25 cellular contexts compared by ENCODE assay signal in genomic region chr9:82750411-82750918, GRCh38.
"Had no signal": no experiment of that assay in that cellular context is flagged by ENCODE, and none has a peak within 500 bp of the region (broad histone marks: within the 10 kb centered on the region; RNA-seq: fewer than 3 reads in every experiment).

No MANE protein-coding gene starts in this region.

- H3K4me3 Mint-ChIP-seq: activated CD4-positive, alpha-beta T cell treated with anti-CD3 and anti-CD28 coated beads, Interleukin-2, amount 10 ng/mL, durations not matched to agents 7 days and 5 days; activated CD8-positive, alpha-beta T cell treated with anti-CD3 and anti-CD28 coated beads for 36 hours; activated naive CD8-positive, alpha-beta T cell; activated T-cell treated with anti-CD3 and anti-CD28 coated beads, Interleukin-2, amount 50 U/mL, for 4 hours; activated T-helper 17 cell treated with anti-CD3 and anti-CD28 coated beads, Interleukin-2, amount 50 U/mL, for 72 hours; T-helper 17 cell; T-helper 2 cell treated with Interferon-gamma antibody and Interleukin-4, amounts not matched to agents 5 μg/mL and 100 μg/mL, for 36 hours had no signal

- H3K36me3 Mint-ChIP-seq: activated naive CD8-positive, alpha-beta T cell had no signal

- DNase-seq: activated CD4-positive, alpha-beta T cell treated with anti-CD3 and anti-CD28 coated beads for 1 hour; activated CD4-positive, alpha-beta T cell treated with anti-CD3 and anti-CD28 coated beads for 4 hours; activated CD4-positive, alpha-beta T cell treated with anti-CD3 and anti-CD28 coated beads, Interleukin-2, amount 10 ng/mL, durations not matched to agents 7 days and 5 days; activated CD4-positive, alpha-beta T cell treated with anti-CD3 and anti-CD28 coated beads, Interleukin-2, amount 50 U/mL, for 4 hours; activated CD8-positive, alpha-beta memory T cell treated with anti-CD3 and anti-CD28 coated beads for 24 hours; activated CD8-positive, alpha-beta T cell treated with anti-CD3 and anti-CD28 coated beads for 36 hours; activated effector memory CD4-positive, alpha-beta T cell treated with Interleukin-2 at 50 U/mL for 16 hours; activated gamma-delta T cell treated with Interleukin-2 at 50 U/mL for 16 hours; activated naive CD4-positive, alpha-beta T cell treated with anti-CD3 and anti-CD28 coated beads, Interleukin-2, amount 50 U/mL, for 16 hours; activated naive CD4-positive, alpha-beta T cell treated with Interleukin-2 at 50 U/mL for 16 hours; activated T-cell treated with anti-CD3 and anti-CD28 coated beads, Interleukin-2, amount 50 U/mL, for 4 hours; amniotic stem cell; anterior cingulate cortex; brain microvascular endothelial cell; colonic mucosa; effector CD8-positive, alpha-beta T cell; esophagus squamous epithelium; head of caudate nucleus; hippocampal formation; T-helper 17 cell; T1000 had no signal

- H3K27me3 Mint-ChIP-seq: activated CD4-positive, alpha-beta T cell treated with anti-CD3 and anti-CD28 coated beads, Interleukin-2, amount 10 ng/mL, durations not matched to agents 7 days and 5 days; activated CD8-positive, alpha-beta T cell treated with anti-CD3 and anti-CD28 coated beads for 36 hours; activated naive CD8-positive, alpha-beta T cell; activated T-helper 17 cell treated with anti-CD3 and anti-CD28 coated beads, Interleukin-2, amount 50 U/mL, for 72 hours; T-helper 17 cell had no signal

- H3K4me3 ChIP-seq: colonic mucosa, esophagus squamous epithelium had no signal

- H3K27me3 ChIP-seq: brain microvascular endothelial cell, colonic mucosa, esophagus squamous epithelium had no signal

- H3K36me3 ChIP-seq: brain microvascular endothelial cell, colonic mucosa, esophagus squamous epithelium had no signal

- ATAC-seq: activated CD8-positive, alpha-beta T cell treated with anti-CD3 and anti-CD28 coated beads for 36 hours; activated T-cell treated with anti-CD3 and anti-CD28 coated beads, Interleukin-2, amount 50 U/mL, for 4 hours; activated T-helper 17 cell treated with anti-CD3 and anti-CD28 coated beads, Interleukin-2, amount 50 U/mL, for 72 hours; T-helper 17 cell had no signal

- H3K27ac Mint-ChIP-seq: activated CD4-positive, alpha-beta T cell treated with anti-CD3 and anti-CD28 coated beads, Interleukin-2, amount 10 ng/mL, durations not matched to agents 7 days and 5 days; activated CD8-positive, alpha-beta T cell treated with anti-CD3 and anti-CD28 coated beads for 36 hours; activated naive CD8-positive, alpha-beta T cell; activated T-helper 17 cell treated with anti-CD3 and anti-CD28 coated beads, Interleukin-2, amount 50 U/mL, for 72 hours; T-helper 17 cell; T-helper 2 cell treated with Interferon-gamma antibody and Interleukin-4, amounts not matched to agents 5 μg/mL and 100 μg/mL, for 36 hours had no signal

- H3K9me3 Mint-ChIP-seq: activated CD4-positive, alpha-beta T cell treated with anti-CD3 and anti-CD28 coated beads, Interleukin-2, amount 10 ng/mL, durations not matched to agents 7 days and 5 days; activated CD8-positive, alpha-beta T cell treated with anti-CD3 and anti-CD28 coated beads for 36 hours; activated T-helper 17 cell treated with anti-CD3 and anti-CD28 coated beads, Interleukin-2, amount 50 U/mL, for 72 hours had no signal

- H3K4me1 Mint-ChIP-seq: activated CD4-positive, alpha-beta T cell treated with anti-CD3 and anti-CD28 coated beads, Interleukin-2, amount 10 ng/mL, durations not matched to agents 7 days and 5 days; activated T-helper 17 cell treated with anti-CD3 and anti-CD28 coated beads, Interleukin-2, amount 50 U/mL, for 72 hours; T-helper 17 cell had no signal

- H3K9me3 ChIP-seq: colonic mucosa, esophagus squamous epithelium had no signal

- H3K27ac ChIP-seq: brain microvascular endothelial cell, colonic mucosa, epithelial cell of prostate, esophagus squamous epithelium had no signal

- H3K4me1 ChIP-seq: colonic mucosa, esophagus squamous epithelium had no signal
